ENCODE assay signal across 8 cellular contexts in genomic region chr1:32972814-32973428, GRCh38. TPM values are rescaled to one million over a fixed set of nuclear protein-coding genes. Genes with fewer than 3 reads are reported as not detected.
DNase-seq lines count a peak whose midpoint lies in the region; ATAC-seq and TF ChIP-seq lines count a peak whose summit lies in the region.

No MANE protein-coding gene starts in this region.

- POLR2A ChIA-PET in GM10248 (lab: Yijun Ruan, JAX) = no interaction called here

- H3K27me3 Mint-ChIP-seq in T-helper 17 cell = peaks cover 14% of the 10 kb centered on the region

- peaks cover 3% of the 10 kb centered on the region for H3K36me3 Mint-ChIP-seq in T-helper 17 cell (ENCODE audit: low read depth)

- H3K27ac ChIP-seq in muscle layer of duodenum (ENCODE audit: low read length) (no peak overlapping the region), vagina (peak overlapping the region; percentile 56)

- no peaks in the 10 kb centered on the region for H3K27me3 ChIP-seq in BE2C
- H3K27me3 ChIP-seq in muscle layer of duodenum (ENCODE audit: low read depth, low read length) = no peaks in the 10 kb centered on the region
- no peaks in the 10 kb centered on the region for H3K27me3 ChIP-seq in vagina

- peak overlapping the region; percentile 65 for H3K4me3 Mint-ChIP-seq in T-helper 17 cell

- H3K9me3 ChIP-seq in BE2C (no peaks in the 10 kb centered on the region), T-helper 17 cell (ENCODE audit: control insufficient read depth, low read length, poor library complexity, severe bottlenecking) (no peaks in the 10 kb centered on the region), muscle layer of duodenum (ENCODE audit: control insufficient read depth in 1 of 2, low read length in 2 of 2) (no peaks in the 10 kb centered on the region), vagina (no peaks in the 10 kb centered on the region)

- intact Hi-C loops in vagina (cut with DNase I) = no loop called here

- CTCF ChIA-PET in GM10248 (lab: Yijun Ruan, JAX) = no interaction called here

- H3K36me3 ChIP-seq in BE2C (no peaks in the 10 kb centered on the region), muscle layer of duodenum (ENCODE audit: control insufficient read depth in 1 of 2, insufficient read depth in 2 of 2, low read length in 2 of 2) (no peaks in the 10 kb centered on the region), vagina (no peaks in the 10 kb centered on the region)

- peaks cover 12% of the 10 kb centered on the region for H3K4me1 Mint-ChIP-seq in T-helper 17 cell

- DNase-seq in BE2C (peak; percentile 66), HuH-7 (ENCODE audit: low spot score) (peak; percentile 49), T-helper 17 cell (no peak), fibroblast of mammary gland (ENCODE audit: low read depth) (no peak), vagina (ENCODE audit: extremely low spot score in 2 of 2) (no peak), GM10248 (ENCODE audit: extremely low spot score) (no peak)
- no peak for DNase-seq in stimulated activated CD4-positive, alpha-beta T cell treated with anti-CD3 and anti-CD28 coated beads, Interleukin-4, amount 100 ng/mL, for 24 hours

- TF ChIP-seq CTCF in BE2C (IDR thresholded peaks at IDR 0.05; ENCODE audit: low read depth, low read length) (no peak), fibroblast of mammary gland (conservative IDR thresholded peaks at IDR 0.05; ENCODE audit: control insufficient read depth, insufficient read depth, low read depth, low read length) (no peak), vagina (IDR thresholded peaks at IDR 0.05) (no peak), GM10248 (IDR thresholded peaks at IDR 0.05; ENCODE audit: control extremely low read depth, extremely low read depth, low read depth, missing control alignments) (no peak)

- peak; percentile 33 for ATAC-seq in T-helper 17 cell

- H3K4me1 ChIP-seq in BE2C (no peaks in the 10 kb centered on the region), muscle layer of duodenum (ENCODE audit: control insufficient read depth in 1 of 2, insufficient read depth in 2 of 2, low read length in 2 of 2) (no peaks in the 10 kb centered on the region), vagina (peaks cover 11% of the 10 kb centered on the region)

- no peak overlapping the region for H3K27ac Mint-ChIP-seq in T-helper 17 cell

- no peak for TF ChIP-seq POLR2A in vagina (IDR thresholded peaks at IDR 0.05)

- H3K4me3 ChIP-seq in BE2C (ENCODE audit: low read depth, low read length) = peak overlapping the region; percentile 56
- peak overlapping the region; percentile 49 for H3K4me3 ChIP-seq in fibroblast of mammary gland (ENCODE audit: control insufficient read depth, low read depth, low read length)
- H3K4me3 ChIP-seq in muscle layer of duodenum (ENCODE audit: low read depth in 1 of 2, low read length in 2 of 2) = peak overlapping the region; percentile 62 to 65
- peak overlapping the region; percentile 55 to 72 for H3K4me3 ChIP-seq in vagina

RNA-seq across cellular contexts. Expression of gene RNF19B, which starts 8.3 kb away (rescaled TPM):
- polyA plus RNA-seq in BE2C (2012; ENCODE audit: insufficient read depth, insufficient read length, low read depth) = 7.0 TPM
- 10 to 100 TPM; 67.1 to 87.7 TPM for total RNA-seq in T-helper 17 cell
- 24.6 TPM for total RNA-seq in vagina

Comparison
In these comparisons a context has a peak if more than half of its experiments do, and no peak if none do; other contexts are left out.
1. DNase-seq: peak in BE2C (single experiment) and HuH-7 (single experiment); none in T-helper 17 cell (0 of 3), fibroblast of mammary gland (single experiment), vagina (0 of 2), stimulated activated CD4-positive, alpha-beta T cell treated with anti-CD3 and anti-CD28 coated beads, Interleukin-4, amount 100 ng/mL, for 24 hours (single experiment) and GM10248 (single experiment).
2. Peak in every context shown above with its lines, with median percentiles within 50 percentile points of each other: H3K4me3 ChIP-seq.